20 cellular contexts compared by ENCODE assay signal in genomic region chr9:134671341-134672113, GRCh38. TPM values are rescaled to one million over a fixed set of nuclear protein-coding genes. Genes with fewer than 3 reads are reported as not detected.
DNase-seq lines count a peak whose midpoint lies in the region; ATAC-seq, FAIRE-seq and TF ChIP-seq lines count a peak whose summit lies in the region.
"Had no signal": no experiment of that assay in that cellular context is flagged by ENCODE, and none has a peak within 500 bp of the region (broad histone marks: within the 10 kb centered on the region; RNA-seq: fewer than 3 reads in every experiment).

No MANE protein-coding gene starts in this region.

- H2AK5ac ChIP-seq in mesenchymal stem cell (ENCODE audit: low read length, severe bottlenecking) = peak overlapping the region; percentile 83

- H3K9me3 ChIP-seq in mesenchymal stem cell (ENCODE audit: control insufficient read depth, low read length) (no peaks in the 10 kb centered on the region), spleen (peaks cover 0 to 14% (median 11%) of the 10 kb centered on the region in 8 donors), small intestine (ENCODE audit: control insufficient read depth, low read depth) (no peaks in the 10 kb centered on the region), mammary epithelial cell (replicated peaks; ENCODE audit: insufficient read depth, low read length) (peaks cover 7% of the 10 kb centered on the region)

- no peak overlapping the region for H3K27ac Mint-ChIP-seq in natural killer cell
- H3K27ac Mint-ChIP-seq: activated T-helper 1 cell treated with anti-CD3 and anti-CD28 coated beads, Interleukin-12 subunit alpha, Interleukin-12 subunit beta, Interleukin-2, Interleukin-4 antibody, amounts not matched to agents 30 ng/mL and 10 ng/mL and 1 ng/mL, durations not matched to agents 14 hours and 24 hours and 36 hours; natural killer cell treated with Interleukin-12 subunit alpha and Interleukin-12 subunit beta and Interleukin-15 and Interleukin-18, amount 100 ng/mL, for 72 hours; stimulated activated naive B cell treated with anti-CD40 and anti-IgM and Interleukin-4, amounts not matched to agents 10 μg/mL and 1 μg/mL and 100 μg/mL, for 72 hours; WTC11 had no signal

- no peak overlapping the region for H3K23ac ChIP-seq in mesenchymal stem cell (ENCODE audit: low read length in 2 of 2)

- H3K4me1 Mint-ChIP-seq in natural killer cell = no peaks in the 10 kb centered on the region
- H3K4me1 Mint-ChIP-seq: stimulated activated naive B cell treated with anti-CD40 and anti-IgM and Interleukin-4, amounts not matched to agents 10 μg/mL and 1 μg/mL and 100 μg/mL, for 72 hours had no signal

- no peak overlapping the region for H4K91ac ChIP-seq in mesenchymal stem cell (ENCODE audit: low read length)

- intact Hi-C loops in spleen (cut with DNase I; ENCODE audit: low total_unique reads) (no loop called here), natural killer cell (cut with micrococcal nuclease) (no loop called here), mammary epithelial cell (cut with micrococcal nuclease) (no loop called here)

- peak overlapping the region; percentile 75 for H3K27ac ChIP-seq in mesenchymal stem cell (ENCODE audit: low read length, poor library complexity, severe bottlenecking)
- peak overlapping the region in 1 of 8 donors; percentile 45 for H3K27ac ChIP-seq in spleen
- H3K27ac ChIP-seq in small intestine (ENCODE audit: low read depth in 1 of 2, low read length in 1 of 2) = no peak overlapping the region
- H3K27ac ChIP-seq in mammary epithelial cell (ENCODE audit: insufficient read depth, low read depth, low read length) = no peak overlapping the region

- H3K79me1 ChIP-seq in mesenchymal stem cell (replicated peaks; ENCODE audit: low read length, poor library complexity, severe bottlenecking) = peaks cover 26% of the 10 kb centered on the region

- H3K9ac ChIP-seq in mesenchymal stem cell (ENCODE audit: low read length) (no peak overlapping the region), mammary epithelial cell (ENCODE audit: insufficient read depth, low read length) (no peak overlapping the region)

- H2AFZ ChIP-seq in mesenchymal stem cell (ENCODE audit: low read depth, low read length) = no peak overlapping the region
- H2AFZ ChIP-seq in mammary epithelial cell (ENCODE audit: low read depth, low read length) = no peak overlapping the region

- H2BK15ac ChIP-seq in mesenchymal stem cell (ENCODE audit: low read depth, poor library complexity, severe bottlenecking) = no peak overlapping the region

- peaks cover 0 to 4% of the 10 kb centered on the region in 2 donors for H3K9me3 Mint-ChIP-seq in natural killer cell
- H3K9me3 Mint-ChIP-seq: activated T-helper 1 cell treated with anti-CD3 and anti-CD28 coated beads, Interleukin-12 subunit alpha, Interleukin-12 subunit beta, Interleukin-2, Interleukin-4 antibody, amounts not matched to agents 30 ng/mL and 10 ng/mL and 1 ng/mL, durations not matched to agents 14 hours and 24 hours and 36 hours had no signal

- no peak for TF ChIP-seq CTCF in astrocyte of the spinal cord (IDR thresholded peaks at IDR 0.05; ENCODE audit: low read depth, low read length)
- TF ChIP-seq CTCF in spleen (IDR thresholded peaks at IDR 0.05 in 8 of 11, conservative IDR thresholded peaks at IDR 0.05 in 3 of 11) = no peak
- TF ChIP-seq CTCF in natural killer cell (IDR thresholded peaks at IDR 0.05) = no peak
- TF ChIP-seq CTCF in mammary epithelial cell (conservative IDR thresholded peaks at IDR 0.05 in 1 of 2, IDR thresholded peaks at IDR 0.05 in 1 of 2; ENCODE audit: extremely low read depth in 1 of 2, insufficient read depth in 1 of 2, low read depth in 1 of 2, low read length in 2 of 2) = no peak

- in situ Hi-C loops in astrocyte of the spinal cord (cut with HindIII; ENCODE audit: low sequenced_read_pairs) = no loop called here
- in situ Hi-C loops in mammary epithelial cell (cut with MboI; ENCODE audit: low sequenced_read_pairs in 2 of 2) = no loop called here

- no peak for ATAC-seq in natural killer cell
- ATAC-seq: esophagus mucosa; natural killer cell treated with Interleukin-12 subunit alpha and Interleukin-12 subunit beta and Interleukin-15 and Interleukin-18, amount 100 ng/mL, for 72 hours; stimulated activated naive B cell treated with anti-CD40 and anti-IgM and Interleukin-4, amounts not matched to agents 10 μg/mL and 1 μg/mL and 100 μg/mL, for 72 hours; WTC11 had no signal

- H3K27me3 Mint-ChIP-seq in natural killer cell (ENCODE audit: low read depth in 2 of 2) = peaks cover 8 to 17% of the 10 kb centered on the region in 2 donors

- no peak for TF ChIP-seq POLR2A in spleen (IDR thresholded peaks at IDR 0.05)

- peak overlapping the region in 1 of 2 experiments; percentile 25 for H3K18ac ChIP-seq in mesenchymal stem cell (ENCODE audit: low read depth in 1 of 2, low read length in 2 of 2)

- no peaks in the 10 kb centered on the region for H3K79me2 ChIP-seq in mammary epithelial cell (ENCODE audit: insufficient read depth, low read length)

- no TSS peak for BruUV-seq in mammary epithelial cell (replicated peaks; lab: Mats Ljungman, UMichigan)

- no peak overlapping the region for H3K4me3 Mint-ChIP-seq in natural killer cell
- H3K4me3 Mint-ChIP-seq: activated T-helper 1 cell treated with anti-CD3 and anti-CD28 coated beads, Interleukin-12 subunit alpha, Interleukin-12 subunit beta, Interleukin-2, Interleukin-4 antibody, amounts not matched to agents 30 ng/mL and 10 ng/mL and 1 ng/mL, durations not matched to agents 14 hours and 24 hours and 36 hours; natural killer cell treated with Interleukin-12 subunit alpha and Interleukin-12 subunit beta and Interleukin-15 and Interleukin-18, amount 100 ng/mL, for 72 hours; stimulated activated naive B cell treated with anti-CD40 and anti-IgM and Interleukin-4, amounts not matched to agents 10 μg/mL and 1 μg/mL and 100 μg/mL, for 72 hours; WTC11 had no signal

- no peak overlapping the region for H3K4me3 ChIP-seq in astrocyte of the spinal cord (ENCODE audit: low read depth, low read length)
- H3K4me3 ChIP-seq in mesenchymal stem cell (ENCODE audit: insufficient read depth in 1 of 2, low read depth in 1 of 2, low read length in 2 of 2) = no peak overlapping the region
- H3K4me3 ChIP-seq in spleen = no peak overlapping the region
- no peak overlapping the region for H3K4me3 ChIP-seq in small intestine (ENCODE audit: low read depth in 1 of 2, low read length in 2 of 2)
- H3K4me3 ChIP-seq in mammary epithelial cell (replicated peaks in 1 of 3; ENCODE audit: insufficient read depth in 1 of 3, low read depth in 2 of 3, low read length in 3 of 3) = no peak overlapping the region
- H3K4me3 ChIP-seq: tibial nerve had no signal

- no peak overlapping the region for H3K4me2 ChIP-seq in mesenchymal stem cell (ENCODE audit: low read length, poor library complexity, severe bottlenecking)
- H3K4me2 ChIP-seq in mammary epithelial cell (ENCODE audit: insufficient read depth, low read depth, low read length) = no peak overlapping the region

- no peak overlapping the region for H3K4ac ChIP-seq in mesenchymal stem cell (ENCODE audit: low read depth in 1 of 2, low read length in 2 of 2)

- CTCF ChIA-PET in mammary epithelial cell (lab: Charles Lee; ENCODE audit: low non-redundant PET) = no interaction called here

- no peak overlapping the region for H4K8ac ChIP-seq in mesenchymal stem cell (ENCODE audit: low read length)

- no peak overlapping the region for H2BK5ac ChIP-seq in mesenchymal stem cell (ENCODE audit: low read depth, low read length, poor library complexity, severe bottlenecking)

- no peak overlapping the region for H2BK120ac ChIP-seq in mesenchymal stem cell (ENCODE audit: low read depth, low read length)

- dilution Hi-C loops in mammary epithelial cell (cut with HindIII; ENCODE audit: low sequenced_read_pairs) = no loop called here

- WGBS in mesenchymal stem cell = 97% methylated on average over 15 of the region's 15 CpGs
- 80 to 92% (median 86%) methylated on average over 15 of the region's 15 CpGs for WGBS in spleen, 5 donors
- 80 to 88% (median 83%) methylated on average over 15 of the region's 15 CpGs for WGBS in small intestine, 3 donors
- 80% methylated on average over 14 of the region's 15 CpGs for WGBS in mammary epithelial cell (ENCODE audit: low coverage, missing lambda C conversion rate)

- H4K20me1 ChIP-seq in mammary epithelial cell (ENCODE audit: insufficient read depth, low read length) = no peaks in the 10 kb centered on the region

- H3K14ac ChIP-seq in mesenchymal stem cell (ENCODE audit: low read length in 2 of 2) = no peak overlapping the region

- FAIRE-seq in small intestine (lab: Jason Lieb, UNC) = no peak
- FAIRE-seq: G401.6 had no signal

- peak; percentile 15 for DNase-seq in DMS79 treated with DMSO at 0.1 percent for 48 hours (lab: John Stamatoyannopoulos, UW)
- DNase-seq in astrocyte of the spinal cord (ENCODE audit: low read depth, low spot score) = peak; percentile 89
- no peak for DNase-seq in mesenchymal stem cell
- peak; percentile 1 for DNase-seq in spleen
- DNase-seq in HT-29 (ENCODE audit: low spot score) = no peak
- DNase-seq in small intestine = no peak
- DNase-seq in natural killer cell = no peak
- DNase-seq in mammary epithelial cell = no peak
- DNase-seq: AML-193; Caco-2; NCI-H1417 treated with DMSO at 0.1 percent for 48 hours; NCI-H774; stimulated activated naive B cell treated with anti-CD40 and anti-IgM and Interleukin-4, amounts not matched to agents 10 μg/mL and 1 μg/mL and 100 μg/mL, for 72 hours had no signal

- H3K36me3 ChIP-seq in mesenchymal stem cell (ENCODE audit: control insufficient read depth in 1 of 2, insufficient read depth in 2 of 2, low read depth in 1 of 2, low read length in 2 of 2) (peaks cover 5 to 10% of the 10 kb centered on the region in 2 experiments), spleen (no peaks in the 10 kb centered on the region), small intestine (ENCODE audit: control insufficient read depth in 2 of 2, insufficient read depth in 2 of 2, low read length in 2 of 2) (no peaks in the 10 kb centered on the region), mammary epithelial cell (ENCODE audit: insufficient read depth, low read length) (no peaks in the 10 kb centered on the region)
- H3K36me3 ChIP-seq: tibial nerve had no signal

- H3K27me3 ChIP-seq in mesenchymal stem cell (ENCODE audit: control insufficient read depth in 1 of 2, insufficient read depth in 1 of 2, low read length in 2 of 2) (no peaks in the 10 kb centered on the region), spleen (replicated peaks in 1 of 7) (no peaks in the 10 kb centered on the region), small intestine (ENCODE audit: control insufficient read depth in 2 of 2, insufficient read depth in 2 of 2, low read length in 2 of 2) (no peaks in the 10 kb centered on the region), mammary epithelial cell (ENCODE audit: insufficient read depth, low read length) (no peaks in the 10 kb centered on the region)
- H3K27me3 ChIP-seq: tibial nerve had no signal

- H3K4me1 ChIP-seq in mesenchymal stem cell (ENCODE audit: control insufficient read depth, insufficient read depth, low read depth, low read length) (peaks cover 29% of the 10 kb centered on the region), spleen (peaks cover 0 to 10% (median 0%) of the 10 kb centered on the region in 6 donors), small intestine (ENCODE audit: control insufficient read depth in 2 of 2, insufficient read depth in 1 of 2, low read depth in 1 of 2, low read length in 1 of 2) (no peaks in the 10 kb centered on the region), mammary epithelial cell (ENCODE audit: insufficient read depth, low read length) (no peaks in the 10 kb centered on the region)

- H2BK12ac ChIP-seq in mesenchymal stem cell (ENCODE audit: low read length in 2 of 2) = no peak overlapping the region

- H3K36me3 Mint-ChIP-seq in natural killer cell = no peaks in the 10 kb centered on the region
- H3K36me3 Mint-ChIP-seq: WTC11 had no signal

RNA-seq across cellular contexts. Expression of gene COL5A1, which starts 29.9 kb away (rescaled TPM):
- polyA plus RNA-seq in mesenchymal stem cell (2013, experiment 1 of 2) = 754 TPM
- 709 TPM for polyA plus RNA-seq in mesenchymal stem cell (2013, experiment 2 of 2)
- total RNA-seq in spleen (10 to 100 TPM; 14.6 to 50.6 (median 28.9) TPM), natural killer cell (under 1 TPM; 0.11 to 0.28 (median 0.23) TPM), mammary epithelial cell (10 to 100 TPM in 1 of 2 donors, 1 to 10 TPM in 1; 7.2 to 22.8 TPM)
- polyA plus RNA-seq in spleen (10 to 100 TPM in 1 of 3 donors, 1 to 10 TPM in 2; 2.6 to 12.2 (median 3.1) TPM), small intestine (1 to 10 TPM in 2 of 3 donors, under 1 TPM in 1; 0.22 to 9.5 (median 1.4) TPM), mammary epithelial cell (1.2 TPM)
- 0.43 TPM in 1 of 2 replicates, not detected in the other for total RNA-seq in HT-29 (2014; rRNA removed; shearing (Covaris generic))
- polyA minus RNA-seq in mammary epithelial cell = 5.4 TPM
- total RNA-seq: activated T-helper 1 cell treated with anti-CD3 and anti-CD28 coated beads, Interleukin-12 subunit alpha, Interleukin-12 subunit beta, Interleukin-2, Interleukin-4 antibody, amounts not matched to agents 30 ng/mL and 10 ng/mL and 1 ng/mL, durations not matched to agents 14 hours and 24 hours and 36 hours; natural killer cell treated with Interleukin-12 subunit alpha and Interleukin-12 subunit beta and Interleukin-15 and Interleukin-18, amount 100 ng/mL, for 72 hours; SK-MEL-5 had no signal

Comparison
In these comparisons a context has a peak if more than half of its experiments do, and no peak if none do; other contexts are left out.
1. DNase-seq: peak in DMS79 treated with DMSO at 0.1 percent for 48 hours (single experiment), astrocyte of the spinal cord (single experiment) and spleen (single experiment); none in mesenchymal stem cell (single experiment), HT-29 (single experiment), small intestine (single experiment), natural killer cell (single experiment) and mammary epithelial cell (single experiment).